ENCODE assay signal across 8 cellular contexts in genomic region chr12:42097971-42098370, GRCh38. TPM values are rescaled to one million over a fixed set of nuclear protein-coding genes. Genes with fewer than 3 reads are reported as not detected.
DNase-seq lines count a peak whose midpoint lies in the region; ATAC-seq and TF ChIP-seq lines count a peak whose summit lies in the region.

No MANE protein-coding gene starts in this region.

- DNase-seq in CD8-positive, alpha-beta T cell: no peak
- DNase-seq in cardiac fibroblast (ENCODE audit: low read depth in 2 of 2): peak; percentile 32 to 58
- DNase-seq in upper lobe of left lung: no peak
- no peak for DNase-seq in PC-9
- DNase-seq in NCI-H446 (lab: John Stamatoyannopoulos, UW): no peak
- no peak for DNase-seq in esophagus squamous epithelium (lab: John Stamatoyannopoulos, UW)

- H3K27ac ChIP-seq in CD8-positive, alpha-beta T cell (ENCODE audit: low read depth, low read length): peak overlapping the region; percentile 89
- peak overlapping the region; percentile 3 to 61 (median 26) for H3K27ac ChIP-seq in upper lobe of left lung
- no peak overlapping the region for H3K27ac ChIP-seq in PC-9
- no peak overlapping the region for H3K27ac ChIP-seq in esophagus squamous epithelium

- H3K4me3 Mint-ChIP-seq in CD8-positive, alpha-beta T cell: peak overlapping the region; percentile 92

- intact Hi-C loops in CD8-positive, alpha-beta T cell (cut with DNase I, micrococcal nuclease): loop anchor here (1.0 to 5.0 kb wide), 5 partner anchors 47 to 229 kb away; partner anchors contain the start of genes GXYLT1 (in 2 of the 2), PPHLN1 (in 2 of the 2), YAF2 (in 2 of the 2) and ZCRB1 (in 2 of the 2)
- intact Hi-C loops in PC-9 (cut with micrococcal nuclease; ENCODE audit: unreplicated experiment): no loop called here
- intact Hi-C loops in esophagus squamous epithelium (cut with DNase I): no loop called here

- no peaks in the 10 kb centered on the region for H4K20me1 ChIP-seq in PC-9 (ENCODE audit: insufficient read depth)

- no peak overlapping the region for H2AFZ ChIP-seq in PC-9

- no TSS peak for BruUV-seq in PC-9 (replicated peaks; lab: Mats Ljungman, UMichigan)

- POLR2A ChIA-PET in CD8-positive, alpha-beta T cell (lab: Charles Lee): interaction anchor here (1.7 kb wide), 1 partner anchor 47 kb away, joined by 4 read pairs; no protein-coding TSS in a partner anchor
- POLR2A ChIA-PET in PC-9 (lab: Charles Lee; ENCODE audit: unreplicated experiment): no interaction called here

- no peak for TF ChIP-seq EP300 in upper lobe of left lung (IDR thresholded peaks at IDR 0.05)

- peak overlapping the region; percentile 99 for H3K27ac Mint-ChIP-seq in CD8-positive, alpha-beta T cell

- H3K36me3 ChIP-seq in CD8-positive, alpha-beta T cell (ENCODE audit: insufficient read depth, low read length): no peaks in the 10 kb centered on the region
- H3K36me3 ChIP-seq in upper lobe of left lung (peaks cover 0 to 6% (median 2%) of the 10 kb centered on the region in 4 donors), PC-9 (ENCODE audit: low read depth) (0 out of 2 replicates have a peak, but pooled peaks cover 5% of the 10 kb centered on the region), esophagus squamous epithelium (peaks cover 0 to 37% (median 0%) of the 10 kb centered on the region in 3 donors)

- no peaks in the 10 kb centered on the region for H3K9me3 Mint-ChIP-seq in CD8-positive, alpha-beta T cell

- WGBS in upper lobe of left lung, 2 donors: 30 to 46% methylated on average over 5 of the region's 5 CpGs
- WGBS in esophagus squamous epithelium, 2 donors: 69 to 71% methylated on average over 5 of the region's 5 CpGs

- no peak for TF ChIP-seq CTCF in CD8-positive, alpha-beta T cell (IDR thresholded peaks at IDR 0.05)
- TF ChIP-seq CTCF in cardiac fibroblast (IDR thresholded peaks at IDR 0.05; ENCODE audit: low read depth, low read length) (no peak), upper lobe of left lung (IDR thresholded peaks at IDR 0.05) (no peak), PC-9 (conservative IDR thresholded peaks at IDR 0.05) (no peak), esophagus squamous epithelium (IDR thresholded peaks at IDR 0.05) (no peak)

- H3K4me1 ChIP-seq in CD8-positive, alpha-beta T cell (ENCODE audit: insufficient read depth, low read length): peaks cover 35% of the 10 kb centered on the region
- H3K4me1 ChIP-seq in upper lobe of left lung: no peaks in the 10 kb centered on the region
- no peaks in the 10 kb centered on the region for H3K4me1 ChIP-seq in PC-9 (replicated peaks; ENCODE audit: insufficient read depth)
- no peaks in the 10 kb centered on the region for H3K4me1 ChIP-seq in esophagus squamous epithelium

- H3F3A ChIP-seq in PC-9 (ENCODE audit: insufficient read depth, low read depth): no peaks in the 10 kb centered on the region

- H3K9me2 ChIP-seq in PC-9 (ENCODE audit: insufficient read depth): no peaks in the 10 kb centered on the region

- peaks cover 50% of the 10 kb centered on the region for H3K4me1 Mint-ChIP-seq in CD8-positive, alpha-beta T cell (ENCODE audit: low read depth)

- H3K36me3 Mint-ChIP-seq in CD8-positive, alpha-beta T cell: peaks cover 22% of the 10 kb centered on the region

- CTCF ChIA-PET in CD8-positive, alpha-beta T cell (lab: Charles Lee): no interaction called here
- CTCF ChIA-PET in PC-9 (lab: Charles Lee): no interaction called here

- ATAC-seq in CD8-positive, alpha-beta T cell: peak; percentile 86
- ATAC-seq in GM19455 (IDR thresholded peaks at IDR 0.05; ENCODE audit: unreplicated experiment) (peak; percentile 91), HG03457 (IDR thresholded peaks at IDR 0.05; ENCODE audit: unreplicated experiment) (peak; percentile 95), upper lobe of left lung (ENCODE audit: low FRiP score in 2 of 2) (peak in 1 of 2 donors; percentile 28)

- H3K9me3 ChIP-seq in CD8-positive, alpha-beta T cell (ENCODE audit: low read length): no peaks in the 10 kb centered on the region
- no peaks in the 10 kb centered on the region for H3K9me3 ChIP-seq in upper lobe of left lung
- H3K9me3 ChIP-seq in PC-9 (ENCODE audit: insufficient read depth, low read depth): no peaks in the 10 kb centered on the region
- no peaks in the 10 kb centered on the region for H3K9me3 ChIP-seq in esophagus squamous epithelium

- H3K27me3 ChIP-seq in CD8-positive, alpha-beta T cell (ENCODE audit: insufficient read depth, low read length): no peaks in the 10 kb centered on the region
- no peaks in the 10 kb centered on the region for H3K27me3 ChIP-seq in upper lobe of left lung
- H3K27me3 ChIP-seq in PC-9 (ENCODE audit: insufficient read depth, low read depth): no peaks in the 10 kb centered on the region
- no peaks in the 10 kb centered on the region for H3K27me3 ChIP-seq in esophagus squamous epithelium

- no peaks in the 10 kb centered on the region for H3K79me2 ChIP-seq in PC-9 (ENCODE audit: low read depth)

- no peak overlapping the region for H3K4me2 ChIP-seq in PC-9

- TF ChIP-seq POLR2A in upper lobe of left lung (IDR thresholded peaks at IDR 0.05) (no peak), esophagus squamous epithelium (IDR thresholded peaks at IDR 0.05) (no peak)

- peak overlapping the region; percentile 53 for H3K4me3 ChIP-seq in CD8-positive, alpha-beta T cell (ENCODE audit: low read depth, low read length)
- H3K4me3 ChIP-seq in cardiac fibroblast (replicated peaks in 1 of 2; ENCODE audit: low read depth in 2 of 2, low read length in 2 of 2): peak overlapping the region in 1 of 2 donors; percentile 22
- peak overlapping the region in 2 of 4 donors; percentile 21 to 24 for H3K4me3 ChIP-seq in upper lobe of left lung
- no peak overlapping the region for H3K4me3 ChIP-seq in PC-9
- no peak overlapping the region for H3K4me3 ChIP-seq in esophagus squamous epithelium

- no peaks in the 10 kb centered on the region for H3K27me3 Mint-ChIP-seq in CD8-positive, alpha-beta T cell (ENCODE audit: low read depth)

RNA-seq across cellular contexts. Expression of gene GXYLT1, which starts 46.7 kb away (rescaled TPM):
- 1 to 10 TPM; 8.5 to 9.2 TPM for total RNA-seq in CD8-positive, alpha-beta T cell
- total RNA-seq in upper lobe of left lung (10 to 100 TPM; 11.3 to 24.6 (median 12.3) TPM), PC-9 (2021) (7.8 TPM in 2 replicates), esophagus squamous epithelium (10 to 100 TPM in 1 of 4 donors, 1 to 10 TPM in 3; 6.8 to 14.1 (median 7.4) TPM)

Comparison
In these comparisons a context has a peak if more than half of its experiments do, and no peak if none do; other contexts are left out.
1. DNase-seq: peak in cardiac fibroblast (2 of 2); none in CD8-positive, alpha-beta T cell (0 of 7), upper lobe of left lung (0 of 2), PC-9 (0 of 2), NCI-H446 (0 of 2) and esophagus squamous epithelium (single experiment).
2. H3K27ac ChIP-seq: peak in CD8-positive, alpha-beta T cell (single experiment) and upper lobe of left lung (4 of 4); none in PC-9 (single experiment) and esophagus squamous epithelium (0 of 4).
3. intact Hi-C loops: an anchor here in CD8-positive, alpha-beta T cell (1.0 to 5.0 kb wide); none called in PC-9 and esophagus squamous epithelium.